8 cellular contexts compared by ENCODE assay signal in genomic region chr11:57311109-57311936, GRCh38. TPM values are rescaled to one million over a fixed set of nuclear protein-coding genes. Genes with fewer than 3 reads are reported as not detected.
A peak's percentile ranks its signal among the peaks of the same experiment; 100 is the strongest.
DNase-seq lines count a peak whose midpoint lies in the region; ATAC-seq, FAIRE-seq and TF ChIP-seq lines count a peak whose summit lies in the region.

No MANE protein-coding gene starts in this region.

- 1 to 4% methylated on average over 29 to 31 of the region's 31 CpGs for WGBS in pancreas, 2 donors

- H3K9me3 Mint-ChIP-seq in CD8-positive, alpha-beta T cell = no peaks in the 10 kb centered on the region
- H3K9me3 Mint-ChIP-seq in activated naive CD8-positive, alpha-beta T cell treated with anti-CD3 and anti-CD28 coated beads for 36 hours = no peaks in the 10 kb centered on the region

- POLR2A ChIA-PET in CD8-positive, alpha-beta T cell (lab: Charles Lee) = interaction anchor here (1.2 kb wide), 1 partner anchor 1836 kb away, joined by 3 read pairs; no protein-coding TSS in a partner anchor
- POLR2A ChIA-PET in RWPE1 (lab: Yijun Ruan, JAX; ENCODE audit: low non-redundant PET) = interaction anchor here (0.7 to 2.1 kb wide), 3 partner anchors 10 to 22 kb away, joined by 5 to 10 read pairs (median 7); partner anchors contain the start of gene TNKS1BP1

- ATAC-seq in CD8-positive, alpha-beta T cell = peak; percentile 83
- ATAC-seq in GM19463 (IDR thresholded peaks at IDR 0.05; ENCODE audit: unreplicated experiment) (peak; percentile 98), HG03521 (IDR thresholded peaks at IDR 0.05; ENCODE audit: unreplicated experiment) (peak; percentile 74), pancreas (peak; percentile 90 to 94 (median 92))

- peak overlapping the region; percentile 63 for H3K4me3 Mint-ChIP-seq in CD8-positive, alpha-beta T cell
- H3K4me3 Mint-ChIP-seq in activated naive CD8-positive, alpha-beta T cell treated with anti-CD3 and anti-CD28 coated beads for 36 hours = no peak overlapping the region

- H3K4me3 ChIP-seq in CD8-positive, alpha-beta T cell (ENCODE audit: low read depth, low read length) = peak overlapping the region; percentile 48
- peak overlapping the region; percentile 6 to 45 (median 25) for H3K4me3 ChIP-seq in pancreas

- no peaks in the 10 kb centered on the region for H3K27me3 ChIP-seq in CD8-positive, alpha-beta T cell (ENCODE audit: insufficient read depth, low read length)
- H3K27me3 ChIP-seq in pancreas = no peaks in the 10 kb centered on the region

- peaks cover 27% of the 10 kb centered on the region for H3K4me1 ChIP-seq in CD8-positive, alpha-beta T cell (ENCODE audit: insufficient read depth, low read length)
- H3K4me1 ChIP-seq in pancreas = peaks cover 34 to 57% (median 40%) of the 10 kb centered on the region in 3 donors

- peaks cover 7% of the 10 kb centered on the region for H3K4me1 Mint-ChIP-seq in CD8-positive, alpha-beta T cell (ENCODE audit: low read depth)
- peaks cover 9% of the 10 kb centered on the region for H3K4me1 Mint-ChIP-seq in activated naive CD8-positive, alpha-beta T cell treated with anti-CD3 and anti-CD28 coated beads for 36 hours

- H3K27ac ChIP-seq in CD8-positive, alpha-beta T cell (ENCODE audit: low read depth, low read length) = no peak overlapping the region
- H3K27ac ChIP-seq in RWPE1 = peak overlapping the region; percentile 97
- H3K27ac ChIP-seq in pancreas = peak overlapping the region; percentile 66 to 95 (median 90)

- FAIRE-seq in pancreas (lab: Jason Lieb, UNC) (no peak), urothelium cell line (lab: Jason Lieb, UNC) (peak; percentile 94)

- H3K27me3 Mint-ChIP-seq in CD8-positive, alpha-beta T cell (ENCODE audit: low read depth) = no peaks in the 10 kb centered on the region
- H3K27me3 Mint-ChIP-seq in activated naive CD8-positive, alpha-beta T cell treated with anti-CD3 and anti-CD28 coated beads for 36 hours = no peaks in the 10 kb centered on the region

- TF ChIP-seq CTCF in CD8-positive, alpha-beta T cell (IDR thresholded peaks at IDR 0.05) = no peak
- TF ChIP-seq CTCF in RWPE1 (conservative IDR thresholded peaks at IDR 0.05; ENCODE audit: low read depth) = no peak
- TF ChIP-seq CTCF in pancreas (IDR thresholded peaks at IDR 0.05) = no peak

- no peak overlapping the region for H3K27ac Mint-ChIP-seq in CD8-positive, alpha-beta T cell
- no peak overlapping the region for H3K27ac Mint-ChIP-seq in activated naive CD8-positive, alpha-beta T cell treated with anti-CD3 and anti-CD28 coated beads for 36 hours

- DNase-seq in CD8-positive, alpha-beta T cell = peak in 6 of 7 experiments; percentile 26 to 58 (median 48)
- DNase-seq in RWPE1 (ENCODE audit: low spot score) = peak; percentile 98
- peak; percentile 83 for DNase-seq in activated naive CD8-positive, alpha-beta T cell treated with anti-CD3 and anti-CD28 coated beads for 36 hours
- peak; percentile 33 to 89 (median 66) for DNase-seq in head of caudate nucleus
- peak; percentile 91 to 98 (median 97) for DNase-seq in pancreas
- DNase-seq in urothelium cell line (ENCODE audit: low spot score) = peak; percentile 98

- H3K9me3 ChIP-seq in CD8-positive, alpha-beta T cell (ENCODE audit: low read length) = no peaks in the 10 kb centered on the region
- no peaks in the 10 kb centered on the region for H3K9me3 ChIP-seq in pancreas

- CTCF ChIA-PET in CD8-positive, alpha-beta T cell (lab: Charles Lee) = interaction anchor here (1.0 kb wide), 1 partner anchor 53 kb away, joined by 3 read pairs; no protein-coding TSS in a partner anchor
- CTCF ChIA-PET in RWPE1 (lab: Yijun Ruan, JAX) = interaction anchor here (1.4 kb wide), 2 partner anchors 11 to 62 kb away, joined by 4 to 5 read pairs; no protein-coding TSS in a partner anchor

- H3K36me3 ChIP-seq in CD8-positive, alpha-beta T cell (ENCODE audit: insufficient read depth, low read length) = no peaks in the 10 kb centered on the region
- peaks cover 0 to 36% (median 11%) of the 10 kb centered on the region in 3 donors for H3K36me3 ChIP-seq in pancreas

- intact Hi-C loops in CD8-positive, alpha-beta T cell (cut with DNase I, micrococcal nuclease) = no loop called here
- intact Hi-C loops in head of caudate nucleus (cut with DNase I) (no loop called here), pancreas (cut with DNase I) (no loop called here)

- peaks cover 10% of the 10 kb centered on the region for H3K36me3 Mint-ChIP-seq in CD8-positive, alpha-beta T cell
- peaks cover 20% of the 10 kb centered on the region for H3K36me3 Mint-ChIP-seq in activated naive CD8-positive, alpha-beta T cell treated with anti-CD3 and anti-CD28 coated beads for 36 hours

RNA-seq across cellular contexts. Expression of gene TNKS1BP1, which starts 13.4 kb away (rescaled TPM):
- 10 to 100 TPM; 13.5 to 14.0 TPM for total RNA-seq in CD8-positive, alpha-beta T cell
- total RNA-seq in activated naive CD8-positive, alpha-beta T cell treated with anti-CD3 and anti-CD28 coated beads for 36 hours = 10 to 100 TPM; 20.8 to 22.1 TPM
- 100 to 1,000 TPM in 1 of 6 donors, 10 to 100 TPM in 5; 63.4 to 109 (median 77.3) TPM for total RNA-seq in pancreas
- polyA plus RNA-seq in pancreas = 100 to 1,000 TPM; 111 to 172 TPM

RNA-seq across cellular contexts. Expression of gene SSRP1, which starts 24.4 kb away (rescaled TPM):
- 10 to 100 TPM; 34.3 to 36.3 TPM for total RNA-seq in CD8-positive, alpha-beta T cell
- total RNA-seq in activated naive CD8-positive, alpha-beta T cell treated with anti-CD3 and anti-CD28 coated beads for 36 hours = 100 to 1,000 TPM; 318 to 332 TPM
- total RNA-seq in pancreas = 10 to 100 TPM; 35.3 to 61.9 (median 45.4) TPM
- 10 to 100 TPM; 20.5 to 41.8 TPM for polyA plus RNA-seq in pancreas

RNA-seq across cellular contexts. Expression of gene P2RX3, which starts 26.8 kb away (rescaled TPM):
- total RNA-seq in CD8-positive, alpha-beta T cell = not detected
- not detected for total RNA-seq in activated naive CD8-positive, alpha-beta T cell treated with anti-CD3 and anti-CD28 coated beads for 36 hours
- under 1 TPM in 2 of 6 donors, not detected in 4; 0.16 TPM for total RNA-seq in pancreas
- polyA plus RNA-seq in pancreas = under 1 TPM in 1 of 2 donors, not detected in 1; 0.07 TPM

Comparison
In these comparisons a context has a peak if more than half of its experiments do, and no peak if none do; other contexts are left out.
1. DNase-seq: peak in every context shown above with its lines; median percentile 98 in RWPE1; 98 in urothelium cell line; 97 in pancreas; 83 in activated naive CD8-positive, alpha-beta T cell treated with anti-CD3 and anti-CD28 coated beads for 36 hours; 66 in head of caudate nucleus; 48 in CD8-positive, alpha-beta T cell.
2. RNA of gene SSRP1, which starts 24.4 kb away (total RNA-seq): 318 to 332 TPM in activated naive CD8-positive, alpha-beta T cell treated with anti-CD3 and anti-CD28 coated beads for 36 hours; 35.3 to 61.9 TPM in pancreas and 34.3 to 36.3 TPM in CD8-positive, alpha-beta T cell; every median in the first group is over 4 times any median in the second.
3. Peak in every context shown above with its lines, with median percentiles within 50 percentile points of each other: ATAC-seq.